8 cellular contexts compared by ENCODE assay signal in genomic region chr15:25850154-25851111, GRCh38. TPM values are rescaled to one million over a fixed set of nuclear protein-coding genes. Genes with fewer than 3 reads are reported as not detected.
DNase-seq lines count a peak whose midpoint lies in the region; TF ChIP-seq lines count a peak whose summit lies in the region.

No MANE protein-coding gene starts in this region.

- DNase-seq in EL (peak; percentile 82), HFF-Myc (ENCODE audit: extremely low read depth, low read depth) (peak; percentile 35), NOMO-1 treated with DMSO at 0.1 percent for 48 hours (lab: John Stamatoyannopoulos, UW; ENCODE audit: unreplicated experiment) (peak; percentile 94), glomerular visceral epithelial cell (ENCODE audit: extremely low spot score) (peak; percentile 89), trophoblast cell (peak; percentile 29 to 54), vagina (ENCODE audit: extremely low spot score in 2 of 2) (peak in 1 of 2 donors; percentile 87), SHP77 (lab: John Stamatoyannopoulos, UW) (no peak)
- peak; percentile 56 for DNase-seq in activated T-helper 9 cell treated with anti-CD3 and anti-CD28 coated beads, Interleukin-2, amount 50 U/mL, for 16 hours (ENCODE audit: low read depth)

- intact Hi-C loops in vagina (cut with DNase I), result no loop called here

- TF ChIP-seq CTCF in HFF-Myc (IDR thresholded peaks at IDR 0.05; ENCODE audit: low read depth, low read length, missing control alignments) (no peak), vagina (IDR thresholded peaks at IDR 0.05) (no peak)

- H2BK12ac ChIP-seq in trophoblast cell (ENCODE audit: low read length), result peak overlapping the region; percentile 90

- peaks cover 4% of the 10 kb centered on the region for H3K79me1 ChIP-seq in trophoblast cell (ENCODE audit: low read length)

- peak overlapping the region; percentile 93 for H2BK120ac ChIP-seq in trophoblast cell (ENCODE audit: insufficient read depth, low read length, poor library complexity)

- H2AK5ac ChIP-seq in trophoblast cell (ENCODE audit: low read length), result peak overlapping the region; percentile 45

- H4K91ac ChIP-seq in trophoblast cell (ENCODE audit: low read depth, low read length), result peak overlapping the region; percentile 83

- no peak overlapping the region for H3K9ac ChIP-seq in trophoblast cell (ENCODE audit: low read length)

- no peak overlapping the region for H3K23ac ChIP-seq in trophoblast cell (ENCODE audit: low read length)

- peak overlapping the region; percentile 66 for H3K4me2 ChIP-seq in trophoblast cell (ENCODE audit: low read length)

- peak overlapping the region; percentile 28 for H3K4ac ChIP-seq in trophoblast cell (ENCODE audit: low read depth, low read length)

- no CpG with 5 or more reads among the region's 36 CpGs for WGBS in trophoblast cell (ENCODE audit: extremely low coverage, insufficient coverage, insufficient read length)

- H2AFZ ChIP-seq in trophoblast cell (ENCODE audit: insufficient read depth, low read length, poor library complexity), result peak overlapping the region; percentile 74

- H3K79me2 ChIP-seq in trophoblast cell (ENCODE audit: control insufficient read depth, insufficient read depth, low read length, poor library complexity), result peaks cover 3% of the 10 kb centered on the region

- peak overlapping the region; percentile 87 for H4K8ac ChIP-seq in trophoblast cell (ENCODE audit: low read depth, low read length)

- H4K12ac ChIP-seq in trophoblast cell (ENCODE audit: low read depth, low read length), result peak overlapping the region; percentile 35

- H3K4me3 ChIP-seq in HFF-Myc (replicated peaks; ENCODE audit: low read depth, low read length) (peak overlapping the region; percentile 48), trophoblast cell (ENCODE audit: low read depth, low read length) (no peak overlapping the region), vagina (peak overlapping the region; percentile 40 to 42)

- H3K27me3 ChIP-seq in trophoblast cell (ENCODE audit: insufficient read depth, low read length) (no peaks in the 10 kb centered on the region), vagina (no peaks in the 10 kb centered on the region)

- H3K18ac ChIP-seq in trophoblast cell (ENCODE audit: low read length), result peak overlapping the region; percentile 89

- H3K36me3 ChIP-seq in trophoblast cell (ENCODE audit: control insufficient read depth in 1 of 2, insufficient read depth in 2 of 2, low read length in 2 of 2), result no peaks in the 10 kb centered on the region
- no peaks in the 10 kb centered on the region for H3K36me3 ChIP-seq in vagina

- TF ChIP-seq POLR2A in vagina (IDR thresholded peaks at IDR 0.05), result peak in 1 of 2 donors; percentile 7

- H3K4me1 ChIP-seq in trophoblast cell (ENCODE audit: control insufficient read depth in 1 of 2, insufficient read depth in 2 of 2, low read length in 2 of 2) (peaks cover 10 to 12% of the 10 kb centered on the region in 2 experiments), vagina (peaks cover 28% of the 10 kb centered on the region)

- no peaks in the 10 kb centered on the region for H3K9me3 ChIP-seq in trophoblast cell (ENCODE audit: insufficient read depth, low read depth, low read length)
- H3K9me3 ChIP-seq in vagina, result no peaks in the 10 kb centered on the region

- H3K14ac ChIP-seq in trophoblast cell (ENCODE audit: low read length), result peak overlapping the region; percentile 76

- peak overlapping the region; percentile 3 for H3K27ac ChIP-seq in trophoblast cell (ENCODE audit: low read depth, low read length)
- H3K27ac ChIP-seq in vagina, result peak overlapping the region; percentile 79

- peak overlapping the region; percentile 58 for H2BK5ac ChIP-seq in trophoblast cell (ENCODE audit: low read depth, low read length, poor library complexity)

RNA-seq across cellular contexts. Expression of gene ATP10A, which starts 12.7 kb away (rescaled TPM):
- polyA plus RNA-seq in trophoblast cell (2013), result 0.07 and 0.18 TPM in 2 replicates
- 3.2 TPM for total RNA-seq in vagina

Comparison
In these comparisons a context has a peak if more than half of its experiments do, and no peak if none do; other contexts are left out.
1. DNase-seq: peak in EL (single experiment), HFF-Myc (single experiment), NOMO-1 treated with DMSO at 0.1 percent for 48 hours (single experiment), activated T-helper 9 cell treated with anti-CD3 and anti-CD28 coated beads, Interleukin-2, amount 50 U/mL, for 16 hours (single experiment), glomerular visceral epithelial cell (single experiment) and trophoblast cell (2 of 2); none in SHP77 (0 of 2).